ENCODE assay signal across 17 cellular contexts in the genomic region with DNA sequence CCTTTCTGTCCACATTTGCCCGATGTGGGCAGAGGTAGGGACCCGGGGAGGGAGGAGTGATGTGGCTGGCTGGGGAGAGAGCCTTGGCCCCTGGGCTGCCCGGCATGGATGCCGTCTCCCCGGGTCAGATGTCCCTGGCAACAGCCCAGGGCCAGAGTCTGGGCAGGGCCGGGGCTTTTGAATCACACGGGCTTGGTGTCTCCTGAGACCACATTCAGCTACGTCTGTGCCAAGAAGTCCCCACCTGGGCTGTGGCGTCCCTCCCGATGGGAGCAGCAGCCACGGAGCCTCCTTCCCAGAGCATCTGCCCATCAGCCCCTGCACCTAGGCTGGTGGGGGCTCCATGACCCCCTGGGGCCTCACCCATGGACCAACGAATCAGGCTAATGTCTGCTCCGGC.
A peak's percentile ranks its signal among the peaks of the same experiment; 100 is the strongest.
DNase-seq lines count a peak whose midpoint lies in the region; ATAC-seq and TF ChIP-seq lines count a peak whose summit lies in the region.
"Had no signal": no experiment of that assay in that cellular context is flagged by ENCODE, and none has a peak within 500 bp of the region (broad histone marks: within the 10 kb centered on the region; RNA-seq: fewer than 3 reads in every experiment).

No MANE protein-coding gene starts in this region.

- H3K9me3 ChIP-seq in transverse colon, result no peaks in the 10 kb centered on the region
- H3K9me3 ChIP-seq in left lung, result no peaks in the 10 kb centered on the region
- H3K9me3 ChIP-seq: Peyer's patch had no signal

- DNase-seq in NCI-H2196 (lab: John Stamatoyannopoulos, UW; ENCODE audit: unreplicated experiment) (peak; percentile 12), NCI-H2196 treated with DMSO at 0.1 percent for 48 hours (lab: John Stamatoyannopoulos, UW; ENCODE audit: unreplicated experiment) (no peak), myocyte (ENCODE audit: low read depth) (peak; percentile 65), transverse colon (no peak), retina (no peak), left lung (no peak)
- no peak for DNase-seq in stimulated activated CD4-positive, alpha-beta T cell treated with anti-CD3 and anti-CD28 coated beads, Interleukin-4, amount 100 ng/mL, for 1 hour
- DNase-seq: activated CD4-positive, alpha-beta T cell treated with anti-CD3 and anti-CD28 coated beads for 1 hour; activated T-cell treated with anti-CD3 and anti-CD28 coated beads, Interleukin-2, amount 50 U/mL, for 48 hours; effector CD8-positive, alpha-beta T cell; foreskin keratinocyte; NCI-H1105; NCI-H524; Peyer's patch; T-helper 17 cell had no signal

- H3K4me1 ChIP-seq in transverse colon (peaks cover 18 to 45% (median 25%) of the 10 kb centered on the region in 4 donors), left lung (peaks cover 5 to 35% of the 10 kb centered on the region in 2 donors)
- H3K4me1 ChIP-seq: foreskin keratinocyte had no signal

- H3K27ac ChIP-seq in transverse colon (peak overlapping the region; percentile 63 to 81 (median 67)), left lung (no peak overlapping the region)
- H3K27ac ChIP-seq: foreskin keratinocyte had no signal

- H3K27me3 Mint-ChIP-seq in brain, result no peaks in the 10 kb centered on the region
- H3K27me3 Mint-ChIP-seq: stimulated activated naive CD8-positive, alpha-beta T cell treated with anti-CD3 and anti-CD28 coated beads, Interleukin-15, Interleukin-2, amounts not matched to agents 100 ng/mL and 50 ng/mL, for 24 hours; T-helper 17 cell had no signal

- TF ChIP-seq POLR2A in transverse colon (IDR thresholded peaks at IDR 0.05), result no peak

- in situ Hi-C loops in transverse colon (cut with MboI; ENCODE audit: low pct_ligation_motif_present in 1 of 4, low pct_unique_long_range_greater_than_20kb in 1 of 4, low sequenced_read_pairs in 3 of 4), result loop anchor here in 1 of 4 donors (25.0 kb wide), 1 partner anchor 358 kb away; no protein-coding TSS in a partner anchor

- H3K4me3 Mint-ChIP-seq in brain, result no peak overlapping the region
- H3K4me3 Mint-ChIP-seq: stimulated activated naive CD8-positive, alpha-beta T cell treated with anti-CD3 and anti-CD28 coated beads, Interleukin-15, Interleukin-2, amounts not matched to agents 100 ng/mL and 50 ng/mL, for 24 hours; T-helper 17 cell had no signal

- no peaks in the 10 kb centered on the region for H3K36me3 ChIP-seq in transverse colon
- H3K36me3 ChIP-seq in left lung, result peaks cover 0 to 82% of the 10 kb centered on the region in 2 donors

- H3K27ac Mint-ChIP-seq in brain, result peak overlapping the region in 3 of 5 experiments; percentile 64 to 91 (median 86)
- H3K27ac Mint-ChIP-seq: stimulated activated naive CD8-positive, alpha-beta T cell treated with anti-CD3 and anti-CD28 coated beads, Interleukin-15, Interleukin-2, amounts not matched to agents 100 ng/mL and 50 ng/mL, for 24 hours; T-helper 17 cell had no signal

- no peak for ATAC-seq in left lung
- ATAC-seq: foreskin keratinocyte, T-helper 17 cell had no signal

- no peak for TF ChIP-seq CTCF in brain (conservative IDR thresholded peaks at IDR 0.05)
- TF ChIP-seq CTCF in transverse colon (IDR thresholded peaks at IDR 0.05), result no peak
- no peak for TF ChIP-seq CTCF in left lung (IDR thresholded peaks at IDR 0.05)

- WGBS in transverse colon (ENCODE audit: low coverage in 1 of 2), 2 donors, result 67% methylated on average over 12 of the region's 13 CpGs; no CpG with 5 or more reads in 1 of the 2 donors

- intact Hi-C loops in transverse colon (cut with DNase I; ENCODE audit: low total_unique reads), result no loop called here
- intact Hi-C loops in left lung (cut with DNase I), result no loop called here

- H3K36me3 Mint-ChIP-seq in brain, result peaks cover 39% of the 10 kb centered on the region

- peaks cover 57% of the 10 kb centered on the region for H3K4me1 Mint-ChIP-seq in brain

- H3K4me3 ChIP-seq in transverse colon, result no peak overlapping the region
- no peak overlapping the region for H3K4me3 ChIP-seq in left lung
- H3K4me3 ChIP-seq: Peyer's patch had no signal

- H3K27me3 ChIP-seq in transverse colon (no peaks in the 10 kb centered on the region), left lung (no peaks in the 10 kb centered on the region)
- H3K27me3 ChIP-seq: foreskin keratinocyte, Peyer's patch had no signal

- H3K9me3 Mint-ChIP-seq in brain, result no peaks in the 10 kb centered on the region
- H3K9me3 Mint-ChIP-seq: stimulated activated naive CD8-positive, alpha-beta T cell treated with anti-CD3 and anti-CD28 coated beads, Interleukin-15, Interleukin-2, amounts not matched to agents 100 ng/mL and 50 ng/mL, for 24 hours had no signal

- TF ChIP-seq EP300 in transverse colon (IDR thresholded peaks at IDR 0.05; ENCODE audit: low read depth), result no peak

Comparison
In these comparisons a context has a peak if more than half of its experiments do, and no peak if none do; other contexts are left out.
1. DNase-seq: peak in NCI-H2196 (single experiment) and myocyte (single experiment); none in NCI-H2196 treated with DMSO at 0.1 percent for 48 hours (single experiment), transverse colon (single experiment), stimulated activated CD4-positive, alpha-beta T cell treated with anti-CD3 and anti-CD28 coated beads, Interleukin-4, amount 100 ng/mL, for 1 hour (single experiment), retina (single experiment) and left lung (0 of 2).
2. H3K27ac ChIP-seq: peak in transverse colon (4 of 4); none in left lung (0 of 2).